Comparison of ENCODE assay signal across 8 cellular contexts in the genomic region with DNA sequence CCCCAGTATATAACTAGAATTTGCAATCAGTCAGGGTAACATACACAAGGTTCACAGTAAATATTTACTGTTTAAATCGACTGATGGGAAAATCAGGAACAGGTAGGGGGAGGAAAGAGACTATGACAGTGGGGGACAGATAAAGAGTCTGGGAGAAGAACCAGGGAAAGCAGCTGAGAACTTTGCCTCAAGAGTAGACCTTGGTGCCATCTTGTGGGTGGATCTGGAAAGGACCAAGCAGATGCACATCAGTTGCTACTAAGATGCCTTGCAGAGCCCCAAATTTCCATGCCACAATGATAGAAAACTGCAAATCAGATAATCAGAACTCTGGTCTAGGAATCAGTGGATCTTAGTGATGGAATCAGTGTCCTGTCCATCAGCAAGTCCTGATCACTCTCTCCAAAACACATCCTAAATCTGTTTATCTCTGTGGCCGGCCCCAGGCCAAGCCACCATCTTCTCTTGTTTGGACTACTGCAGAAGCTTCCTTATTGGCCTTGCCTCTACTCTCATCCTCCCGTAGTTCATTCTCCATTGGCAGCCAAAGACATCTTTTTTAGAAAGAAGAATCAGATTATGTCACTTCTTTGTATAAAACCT.
A peak's percentile ranks its signal among the peaks of the same experiment; 100 is the strongest.
DNase-seq lines count a peak whose midpoint lies in the region; ATAC-seq and TF ChIP-seq lines count a peak whose summit lies in the region.

No MANE protein-coding gene starts in this region.

- ATAC-seq in HG02885 (IDR thresholded peaks at IDR 0.05; ENCODE audit: poor library complexity, unreplicated experiment): peak; percentile 53
- no peak for ATAC-seq in HG02884 (IDR thresholded peaks at IDR 0.05; ENCODE audit: unreplicated experiment)

- peak; percentile 44 for DNase-seq in NCI-H2171 treated with DMSO at 0.1 percent for 48 hours (lab: John Stamatoyannopoulos, UW)
- no peak for DNase-seq in NCI-H2171 (lab: John Stamatoyannopoulos, UW)
- DNase-seq in SK-N-DZ (ENCODE audit: low spot score): peak; percentile 58
- peak; percentile 80 for DNase-seq in iris pigment epithelial cell (ENCODE audit: low read depth)
- DNase-seq in stimulated activated CD4-positive, alpha-beta T cell treated with anti-CD3 and anti-CD28 coated beads, Interleukin-4, amount 100 ng/mL, for 24 hours: peak; percentile 52

- no peaks in the 10 kb centered on the region for H3K36me3 Mint-ChIP-seq in brain

- no peaks in the 10 kb centered on the region for H3K27me3 Mint-ChIP-seq in brain

- peak; percentile 57 to 66 for TF ChIP-seq CTCF in brain (conservative IDR thresholded peaks at IDR 0.05)

- no peak overlapping the region for H3K4me3 Mint-ChIP-seq in brain

- H3K4me1 Mint-ChIP-seq in brain: peaks cover 8% of the 10 kb centered on the region

- H3K9me3 Mint-ChIP-seq in brain: no peaks in the 10 kb centered on the region

- H3K27ac Mint-ChIP-seq in brain: no peak overlapping the region
